1 cellular context compared by ENCODE assay signal in the genomic region with DNA sequence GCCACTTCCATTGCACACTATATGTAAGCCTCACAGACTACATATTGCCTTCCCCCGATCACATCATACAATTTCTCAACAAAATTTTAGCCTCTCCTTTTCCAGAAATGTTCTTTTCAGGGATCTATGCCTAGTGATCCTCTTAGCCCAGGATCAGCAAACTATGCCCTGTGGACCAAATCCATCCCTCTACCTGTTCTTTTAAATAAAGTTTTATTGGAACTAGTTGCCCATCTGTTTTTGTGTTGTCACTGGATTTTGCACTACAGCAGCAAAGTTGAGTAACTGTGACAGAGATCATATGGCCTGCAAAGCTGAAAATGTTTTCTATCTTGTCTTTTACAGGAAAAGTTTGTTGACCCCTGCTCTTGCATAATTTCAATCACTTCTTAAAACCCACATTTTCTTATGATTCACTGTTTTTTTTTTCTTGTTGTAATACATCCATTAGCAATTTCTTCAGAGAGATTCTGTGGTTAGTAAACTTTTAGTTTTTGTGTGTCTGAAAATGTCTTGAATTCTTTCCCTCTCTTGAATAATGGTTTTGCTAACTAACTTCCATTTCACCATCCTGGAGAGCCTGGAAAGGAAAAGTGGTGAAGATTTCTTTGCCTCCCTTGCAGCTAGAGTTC.
TF ChIP-seq lines count a peak whose summit lies in the region.

No MANE protein-coding gene starts in this region.

TF ChIP-seq in K562, 482 proteins besides CTCF, POLR2A, EP300 and RAD21:
- no peak for TF ChIP-seq MAFG (tag; conservative IDR thresholded peaks at IDR 0.05)
- TF ChIP-seq, protein P1, sequence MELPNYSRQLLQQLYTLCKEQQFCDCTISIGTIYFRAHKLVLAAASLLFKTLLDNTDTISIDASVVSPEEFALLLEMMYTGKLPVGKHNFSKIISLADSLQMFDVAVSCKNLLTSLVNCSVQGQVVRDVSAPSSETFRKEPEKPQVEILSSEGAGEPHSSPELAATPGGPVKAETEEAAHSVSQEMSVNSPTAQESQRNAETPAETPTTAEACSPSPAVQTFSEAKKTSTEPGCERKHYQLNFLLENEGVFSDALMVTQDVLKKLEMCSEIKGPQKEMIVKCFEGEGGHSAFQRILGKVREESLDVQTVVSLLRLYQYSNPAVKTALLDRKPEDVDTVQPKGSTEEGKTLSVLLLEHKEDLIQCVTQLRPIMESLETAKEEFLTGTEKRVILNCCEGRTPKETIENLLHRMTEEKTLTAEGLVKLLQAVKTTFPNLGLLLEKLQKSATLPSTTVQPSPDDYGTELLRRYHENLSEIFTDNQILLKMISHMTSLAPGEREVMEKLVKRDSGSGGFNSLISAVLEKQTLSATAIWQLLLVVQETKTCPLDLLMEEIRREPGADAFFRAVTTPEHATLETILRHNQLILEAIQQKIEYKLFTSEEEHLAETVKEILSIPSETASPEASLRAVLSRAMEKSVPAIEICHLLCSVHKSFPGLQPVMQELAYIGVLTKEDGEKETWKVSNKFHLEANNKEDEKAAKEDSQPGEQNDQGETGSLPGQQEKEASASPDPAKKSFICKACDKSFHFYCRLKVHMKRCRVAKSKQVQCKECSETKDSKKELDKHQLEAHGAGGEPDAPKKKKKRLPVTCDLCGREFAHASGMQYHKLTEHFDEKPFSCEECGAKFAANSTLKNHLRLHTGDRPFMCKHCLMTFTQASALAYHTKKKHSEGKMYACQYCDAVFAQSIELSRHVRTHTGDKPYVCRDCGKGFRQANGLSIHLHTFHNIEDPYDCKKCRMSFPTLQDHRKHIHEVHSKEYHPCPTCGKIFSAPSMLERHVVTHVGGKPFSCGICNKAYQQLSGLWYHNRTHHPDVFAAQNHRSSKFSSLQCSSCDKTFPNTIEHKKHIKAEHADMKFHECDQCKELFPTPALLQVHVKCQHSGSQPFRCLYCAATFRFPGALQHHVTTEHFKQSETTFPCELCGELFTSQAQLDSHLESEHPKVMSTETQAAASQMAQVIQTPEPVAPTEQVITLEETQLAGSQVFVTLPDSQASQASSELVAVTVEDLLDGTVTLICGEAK (IDR thresholded peaks at IDR 0.05), result peak; percentile 83
- TF ChIP-seq, protein P1 (CRISPR knock-in tag; IDR thresholded peaks at IDR 0.05), result no peak
